ENCODE assay signal across 18 cellular contexts in genomic region chr4:132076829-132077228, GRCh38.
A peak's percentile ranks its signal among the peaks of the same experiment; 100 is the strongest.
DNase-seq lines count a peak whose midpoint lies in the region; ATAC-seq, FAIRE-seq and TF ChIP-seq lines count a peak whose summit lies in the region.
"Had no signal": no experiment of that assay in that cellular context is flagged by ENCODE, and none has a peak within 500 bp of the region (broad histone marks: within the 10 kb centered on the region; RNA-seq: fewer than 3 reads in every experiment).

No MANE protein-coding gene starts in this region.

- H3K4me3 ChIP-seq in SK-N-SH (ENCODE audit: low read depth in 2 of 2, low read length in 1 of 2) (no peak overlapping the region), Loucy (ENCODE audit: low read length, poor library complexity, severe bottlenecking) (no peak overlapping the region), epithelial cell of proximal tubule (ENCODE audit: low read depth, low read length) (no peak overlapping the region)
- H3K4me3 ChIP-seq: SJSA1 had no signal

- no peak for DNase-seq in SK-N-SH
- no peak for DNase-seq in epithelial cell of proximal tubule (ENCODE audit: low read depth)
- no peak for DNase-seq in GM12892 (ENCODE audit: insufficient read length)
- no peak for DNase-seq in D341Med (ENCODE audit: low spot score)
- DNase-seq in RPMI8226 = no peak
- DNase-seq: 8988T; COR-L47; HCEC 1CT; IMR-90; Kasumi-1; NCI-H187; NCI-H526 treated with DMSO at 0.1 percent for 48 hours; NK-92 treated with Interleukin-12 subunit alpha and Interleukin-12 subunit beta, amount 100 ng/mL, for 24 hours had no signal

- no peak for FAIRE-seq in GM12892 (lab: Jason Lieb, UNC)

- H3K36me3 ChIP-seq in SK-N-SH (replicated peaks in 1 of 2; ENCODE audit: control insufficient read depth in 1 of 2, insufficient read depth in 2 of 2, low read length in 1 of 2) (no peaks in the 10 kb centered on the region), Loucy (ENCODE audit: insufficient read depth, low read length) (no peaks in the 10 kb centered on the region)
- H3K36me3 ChIP-seq: SJSA1 had no signal

- H2AFZ ChIP-seq in SK-N-SH (ENCODE audit: low read depth) = no peak overlapping the region
- no peak overlapping the region for H2AFZ ChIP-seq in Loucy (ENCODE audit: low read length)

- H3K4me1 ChIP-seq in SK-N-SH (ENCODE audit: control insufficient read depth in 1 of 2, insufficient read depth in 2 of 2, low read depth in 1 of 2, low read length in 1 of 2) (no peaks in the 10 kb centered on the region), Loucy (ENCODE audit: insufficient read depth, low read length, poor library complexity, severe bottlenecking) (no peaks in the 10 kb centered on the region)
- H3K4me1 ChIP-seq: SJSA1 had no signal

- H3K27ac Mint-ChIP-seq in stimulated activated memory B cell treated with anti-CD40 and anti-IgM and Interleukin-4, amounts not matched to agents 10 μg/mL and 1 μg/mL and 100 μg/mL, for 72 hours = no peak overlapping the region
- H3K27ac Mint-ChIP-seq: CD14-positive monocyte had no signal

- no peak for TF ChIP-seq RAD21 in SK-N-SH (IDR thresholded peaks at IDR 0.05; ENCODE audit: low read length)

- peak; percentile 32; the same call in 1 of the 2 replicates for TF ChIP-seq CTCF in SK-N-SH (IDR thresholded peaks at IDR 0.05)
- peak; percentile 39 for TF ChIP-seq CTCF in Loucy (conservative IDR thresholded peaks at IDR 0.05; ENCODE audit: low read length)
- peak; percentile 3 for TF ChIP-seq CTCF in epithelial cell of proximal tubule (conservative IDR thresholded peaks at IDR 0.05; ENCODE audit: low read depth, low read length)

- CTCF ChIA-PET in SK-N-SH (lab: Yijun Ruan, JAX) = interaction anchor here (1.4 kb wide), 1 partner anchor 37 kb away, joined by 4 read pairs; no protein-coding TSS in a partner anchor

- H3K9me2 ChIP-seq in SK-N-SH (no peaks in the 10 kb centered on the region), Loucy (replicated peaks; ENCODE audit: low read depth, low read length) (no peaks in the 10 kb centered on the region)

- no peaks in the 10 kb centered on the region for H3K9me3 ChIP-seq in SK-N-SH
- no peaks in the 10 kb centered on the region for H3K9me3 ChIP-seq in Loucy (ENCODE audit: insufficient read depth, low read depth, low read length)
- H3K9me3 ChIP-seq: SJSA1 had no signal

- H3K27me3 Mint-ChIP-seq in stimulated activated memory B cell treated with anti-CD40 and anti-IgM and Interleukin-4, amounts not matched to agents 10 μg/mL and 1 μg/mL and 100 μg/mL, for 72 hours = no peaks in the 10 kb centered on the region

- H4K20me1 ChIP-seq in SK-N-SH (ENCODE audit: insufficient read depth) (no peaks in the 10 kb centered on the region), Loucy (ENCODE audit: insufficient read depth, low read length, poor library complexity, severe bottlenecking) (no peaks in the 10 kb centered on the region)

- no peak for ATAC-seq in SK-N-SH treated with all-trans-retinoic acid at 6 μM for 48 hours
- no peak for ATAC-seq in stimulated activated memory B cell treated with anti-CD40 and anti-IgM and Interleukin-4, amounts not matched to agents 10 μg/mL and 1 μg/mL and 100 μg/mL, for 72 hours

- H3K27me3 ChIP-seq in SK-N-SH (ENCODE audit: insufficient read depth) (no peaks in the 10 kb centered on the region), Loucy (ENCODE audit: insufficient read depth, low read length, poor library complexity, severe bottlenecking) (no peaks in the 10 kb centered on the region)
- H3K27me3 ChIP-seq: SJSA1 had no signal

- no peaks in the 10 kb centered on the region for H3K36me3 Mint-ChIP-seq in stimulated activated memory B cell treated with anti-CD40 and anti-IgM and Interleukin-4, amounts not matched to agents 10 μg/mL and 1 μg/mL and 100 μg/mL, for 72 hours
- H3K36me3 Mint-ChIP-seq: CD14-positive monocyte had no signal

- H3K4me2 ChIP-seq in SK-N-SH = no peak overlapping the region
- no peak overlapping the region for H3K4me2 ChIP-seq in Loucy (ENCODE audit: low read depth, low read length, poor library complexity, severe bottlenecking)

- POLR2A ChIA-PET in SK-N-SH (lab: Yijun Ruan, JAX) = no interaction called here

- H3K4me1 Mint-ChIP-seq in stimulated activated memory B cell treated with anti-CD40 and anti-IgM and Interleukin-4, amounts not matched to agents 10 μg/mL and 1 μg/mL and 100 μg/mL, for 72 hours = no peaks in the 10 kb centered on the region
- H3K4me1 Mint-ChIP-seq: CD14-positive monocyte had no signal

- WGBS in SK-N-SH (ENCODE audit: low lambda C conversion rate) = 11% methylated on average over 2 of the region's 2 CpGs

- TF ChIP-seq POLR2A in GM12892 (IDR thresholded peaks at IDR 0.05; ENCODE audit: low read depth, low read length) = no peak

- H3K79me2 ChIP-seq in SK-N-SH (ENCODE audit: insufficient read depth) (no peaks in the 10 kb centered on the region), Loucy (ENCODE audit: insufficient read depth, low read length) (no peaks in the 10 kb centered on the region)

- no peak overlapping the region for H3K27ac ChIP-seq in SK-N-SH (ENCODE audit: low read depth in 2 of 2, low read length in 1 of 2)
- H3K27ac ChIP-seq: SJSA1 had no signal

- H3K9ac ChIP-seq in SK-N-SH = no peak overlapping the region
- no peak overlapping the region for H3K9ac ChIP-seq in Loucy (ENCODE audit: low read depth, low read length, poor library complexity, severe bottlenecking)

- no peak overlapping the region for H3K4me3 Mint-ChIP-seq in stimulated activated memory B cell treated with anti-CD40 and anti-IgM and Interleukin-4, amounts not matched to agents 10 μg/mL and 1 μg/mL and 100 μg/mL, for 72 hours
- H3K4me3 Mint-ChIP-seq: CD14-positive monocyte had no signal

- H3F3A ChIP-seq in SK-N-SH (replicated peaks; ENCODE audit: insufficient read depth) (no peaks in the 10 kb centered on the region), Loucy (ENCODE audit: low read depth) (no peaks in the 10 kb centered on the region)

- peaks cover 2% of the 10 kb centered on the region for H3K9me3 Mint-ChIP-seq in stimulated activated memory B cell treated with anti-CD40 and anti-IgM and Interleukin-4, amounts not matched to agents 10 μg/mL and 1 μg/mL and 100 μg/mL, for 72 hours

- no peak for TF ChIP-seq EP300 in SK-N-SH (IDR thresholded peaks at IDR 0.05; ENCODE audit: borderline replicate concordance in 1 of 2, low read depth in 1 of 2, low read length in 1 of 2)

TF ChIP-seq in SK-N-SH, 30 proteins besides CTCF, POLR2A, EP300 and RAD21:
- TF ChIP-seq POLR2AphosphoS5 (IDR thresholded peaks at IDR 0.05; ENCODE audit: low read depth, low read length) (no peak), RXRA (IDR thresholded peaks at IDR 0.05; ENCODE audit: borderline replicate concordance, low read depth) (no peak), PBX3 (IDR thresholded peaks at IDR 0.05) (no peak), CHD2 (IDR thresholded peaks at IDR 0.05; ENCODE audit: low read length, partially characterized antibody) (no peak), FOXM1 (IDR thresholded peaks at IDR 0.05; ENCODE audit: low read depth) (no peak)

TF ChIP-seq in SK-N-SH treated with all-trans-retinoic acid at 6 μM for 48 hours, 23 proteins besides CTCF, POLR2A, EP300 and RAD21:
- TF ChIP-seq TOX (CRISPR knock-in tag; IDR thresholded peaks at IDR 0.05; ENCODE audit: borderline replicate concordance) (no peak), ZNF565 (CRISPR knock-in tag; conservative IDR thresholded peaks at IDR 0.05; ENCODE audit: low read depth) (no peak), TSHZ2 (CRISPR knock-in tag; IDR thresholded peaks at IDR 0.05) (no peak), ISL1 (CRISPR knock-in tag; IDR thresholded peaks at IDR 0.05) (no peak)
TF ChIP-seq in SK-N-SH treated with all-trans-retinoic acid at 6 μM for 48 hours: peak in this region for 0.
